14 cellular contexts compared by ENCODE assay signal in genomic region chr2:55245411-55245810, GRCh38. TPM values are rescaled to one million over a fixed set of nuclear protein-coding genes. Genes with fewer than 3 reads are reported as not detected.
DNase-seq lines count a peak whose midpoint lies in the region; ATAC-seq and TF ChIP-seq lines count a peak whose summit lies in the region.
"Had no signal": no experiment of that assay in that cellular context is flagged by ENCODE, and none has a peak within 500 bp of the region (broad histone marks: within the 10 kb centered on the region; RNA-seq: fewer than 3 reads in every experiment).

No MANE protein-coding gene starts in this region.

- H2AFZ ChIP-seq in KMS-11 (ENCODE audit: low read depth), result 0 out of 2 replicates have a peak overlapping the region, but pooled peaks have one; percentile 1

- intact Hi-C loops in activated naive CD4-positive, alpha-beta T cell treated with anti-CD3 and anti-CD28 coated beads for 36 hours (cut with micrococcal nuclease), result no loop called here

- no peaks in the 10 kb centered on the region for H3K79me2 ChIP-seq in KMS-11 (ENCODE audit: insufficient read depth, low read depth)

- H3K27me3 Mint-ChIP-seq in activated T-cell treated with anti-CD3 and anti-CD28 coated beads, Interleukin-2, amount 50 U/mL, for 24 hours, result no peaks in the 10 kb centered on the region
- H3K27me3 Mint-ChIP-seq in activated T-cell treated with anti-CD3 and anti-CD28 coated beads, Interleukin-2, amount 50 U/mL, for 4 hours (ENCODE audit: low read depth), result no peaks in the 10 kb centered on the region
- no peaks in the 10 kb centered on the region for H3K27me3 Mint-ChIP-seq in endothelial cell (ENCODE audit: unreplicated experiment)
- H3K27me3 Mint-ChIP-seq in activated naive CD4-positive, alpha-beta T cell treated with anti-CD3 and anti-CD28 coated beads for 36 hours (ENCODE audit: low read depth), result no peaks in the 10 kb centered on the region
- H3K27me3 Mint-ChIP-seq: CD4-positive, alpha-beta memory T cell had no signal

- H3K4me3 Mint-ChIP-seq in activated T-cell treated with anti-CD3 and anti-CD28 coated beads, Interleukin-2, amount 50 U/mL, for 24 hours, result no peak overlapping the region
- H3K4me3 Mint-ChIP-seq in activated T-cell treated with anti-CD3 and anti-CD28 coated beads, Interleukin-2, amount 50 U/mL, for 4 hours, result no peak overlapping the region
- no peak overlapping the region for H3K4me3 Mint-ChIP-seq in endothelial cell (ENCODE audit: unreplicated experiment)
- no peak overlapping the region for H3K4me3 Mint-ChIP-seq in stimulated activated effector memory CD8-positive, alpha-beta T cell treated with anti-CD3 and anti-CD28 coated beads, Interleukin-12 subunit alpha, Interleukin-12 subunit beta, amount 100 ng/mL, for 72 hours
- H3K4me3 Mint-ChIP-seq in activated naive CD4-positive, alpha-beta T cell treated with anti-CD3 and anti-CD28 coated beads for 36 hours, result no peak overlapping the region
- H3K4me3 Mint-ChIP-seq: CD14-positive monocyte; CD4-positive, alpha-beta memory T cell; H9 had no signal

- peaks cover 3% of the 10 kb centered on the region; the same call in 1 of the 2 replicates for H3K36me3 ChIP-seq in KMS-11 (ENCODE audit: insufficient read depth)

- peak overlapping the region; percentile 78 for H3K27ac ChIP-seq in KMS-11
- H3K27ac ChIP-seq: BLaER1 had no signal

- H3K4me1 ChIP-seq in KMS-11 (ENCODE audit: low read depth, poor library complexity, severe bottlenecking), result peaks cover 53% of the 10 kb centered on the region

- ATAC-seq in activated T-cell treated with anti-CD3 and anti-CD28 coated beads, Interleukin-2, amount 50 U/mL, for 4 hours, result no peak
- no peak for ATAC-seq in stimulated activated effector memory CD8-positive, alpha-beta T cell treated with anti-CD3 and anti-CD28 coated beads, Interleukin-12 subunit alpha, Interleukin-12 subunit beta, amount 100 ng/mL, for 72 hours
- ATAC-seq: GM12878 had no signal

- H3K36me3 Mint-ChIP-seq in activated T-cell treated with anti-CD3 and anti-CD28 coated beads, Interleukin-2, amount 50 U/mL, for 24 hours (ENCODE audit: low read depth), result peaks cover 88% of the 10 kb centered on the region
- H3K36me3 Mint-ChIP-seq in activated T-cell treated with anti-CD3 and anti-CD28 coated beads, Interleukin-2, amount 50 U/mL, for 4 hours (ENCODE audit: insufficient read depth), result peaks cover 19% of the 10 kb centered on the region
- peaks cover 5% of the 10 kb centered on the region for H3K36me3 Mint-ChIP-seq in endothelial cell (ENCODE audit: low read depth, unreplicated experiment)
- peaks cover 89% of the 10 kb centered on the region for H3K36me3 Mint-ChIP-seq in stimulated activated effector memory CD8-positive, alpha-beta T cell treated with anti-CD3 and anti-CD28 coated beads, Interleukin-12 subunit alpha, Interleukin-12 subunit beta, amount 100 ng/mL, for 72 hours
- peaks cover 19% of the 10 kb centered on the region for H3K36me3 Mint-ChIP-seq in activated naive CD4-positive, alpha-beta T cell treated with anti-CD3 and anti-CD28 coated beads for 36 hours (ENCODE audit: low read depth)

- no peaks in the 10 kb centered on the region for H3K9me3 Mint-ChIP-seq in activated T-cell treated with anti-CD3 and anti-CD28 coated beads, Interleukin-2, amount 50 U/mL, for 24 hours
- H3K9me3 Mint-ChIP-seq in activated T-cell treated with anti-CD3 and anti-CD28 coated beads, Interleukin-2, amount 50 U/mL, for 4 hours, result no peaks in the 10 kb centered on the region
- no peaks in the 10 kb centered on the region for H3K9me3 Mint-ChIP-seq in endothelial cell (ENCODE audit: unreplicated experiment)
- H3K9me3 Mint-ChIP-seq in stimulated activated effector memory CD8-positive, alpha-beta T cell treated with anti-CD3 and anti-CD28 coated beads, Interleukin-12 subunit alpha, Interleukin-12 subunit beta, amount 100 ng/mL, for 72 hours, result no peaks in the 10 kb centered on the region
- no peaks in the 10 kb centered on the region for H3K9me3 Mint-ChIP-seq in activated naive CD4-positive, alpha-beta T cell treated with anti-CD3 and anti-CD28 coated beads for 36 hours
- H3K9me3 Mint-ChIP-seq: CD14-positive monocyte; CD4-positive, alpha-beta memory T cell; H9 had no signal

- DNase-seq in activated T-cell treated with anti-CD3 and anti-CD28 coated beads, Interleukin-2, amount 50 U/mL, for 24 hours, result no peak
- DNase-seq in activated T-cell treated with anti-CD3 and anti-CD28 coated beads, Interleukin-2, amount 50 U/mL, for 4 hours, result no peak
- no peak for DNase-seq in endothelial cell (ENCODE audit: low spot score)
- no peak for DNase-seq in stimulated activated effector memory CD8-positive, alpha-beta T cell treated with anti-CD3 and anti-CD28 coated beads, Interleukin-12 subunit alpha, Interleukin-12 subunit beta, amount 100 ng/mL, for 72 hours (ENCODE audit: low spot score in 2 of 2)
- no peak for DNase-seq in Kasumi-1 (lab: John Stamatoyannopoulos, UW)
- DNase-seq in activated naive CD4-positive, alpha-beta T cell treated with anti-CD3 and anti-CD28 coated beads for 36 hours, result no peak
- DNase-seq: 8988T; CD4-positive, alpha-beta memory T cell; DMS79 treated with DMSO at 0.1 percent for 48 hours; H9 had no signal

- H3K9ac ChIP-seq in KMS-11, result peak overlapping the region; percentile 13; the same call in 1 of the 2 replicates
- H3K9ac ChIP-seq: BLaER1 had no signal

- TF ChIP-seq CTCF in KMS-11 (conservative IDR thresholded peaks at IDR 0.05; ENCODE audit: low read depth, low read length), result no peak
- no peak for TF ChIP-seq CTCF in endothelial cell (IDR thresholded peaks at IDR 0.05; ENCODE audit: unreplicated experiment)

- peak overlapping the region; percentile 58 for H3K4me2 ChIP-seq in KMS-11
- H3K4me2 ChIP-seq: BLaER1 had no signal

- H3K27me3 ChIP-seq in KMS-11 (ENCODE audit: insufficient read depth, low read depth), result no peaks in the 10 kb centered on the region
- H3K27me3 ChIP-seq: BLaER1 had no signal

- peak overlapping the region; percentile 52 for H3K27ac Mint-ChIP-seq in activated T-cell treated with anti-CD3 and anti-CD28 coated beads, Interleukin-2, amount 50 U/mL, for 24 hours
- H3K27ac Mint-ChIP-seq in endothelial cell (ENCODE audit: unreplicated experiment), result peak overlapping the region; percentile 36
- peak overlapping the region; percentile 75 for H3K27ac Mint-ChIP-seq in stimulated activated effector memory CD8-positive, alpha-beta T cell treated with anti-CD3 and anti-CD28 coated beads, Interleukin-12 subunit alpha, Interleukin-12 subunit beta, amount 100 ng/mL, for 72 hours
- H3K27ac Mint-ChIP-seq in activated naive CD4-positive, alpha-beta T cell treated with anti-CD3 and anti-CD28 coated beads for 36 hours, result no peak overlapping the region
- H3K27ac Mint-ChIP-seq: H9 had no signal

- no peaks in the 10 kb centered on the region for H4K20me1 ChIP-seq in KMS-11 (ENCODE audit: insufficient read depth)
- H4K20me1 ChIP-seq: BLaER1 had no signal

- H3K4me3 ChIP-seq in KMS-11 (IDR thresholded peaks at IDR 0.05; ENCODE audit: insufficient read depth, low read depth, low read length), result peak overlapping the region; percentile 56
- H3K4me3 ChIP-seq: BLaER1, GM12878 had no signal

- CTCF ChIA-PET in activated naive CD4-positive, alpha-beta T cell treated with anti-CD3 and anti-CD28 coated beads for 36 hours (lab: Charles Lee), result no interaction called here

- no peaks in the 10 kb centered on the region for H3K4me1 Mint-ChIP-seq in activated T-cell treated with anti-CD3 and anti-CD28 coated beads, Interleukin-2, amount 50 U/mL, for 24 hours (ENCODE audit: low read depth)
- no peaks in the 10 kb centered on the region for H3K4me1 Mint-ChIP-seq in activated T-cell treated with anti-CD3 and anti-CD28 coated beads, Interleukin-2, amount 50 U/mL, for 4 hours (ENCODE audit: low read depth)
- H3K4me1 Mint-ChIP-seq in endothelial cell (ENCODE audit: unreplicated experiment), result no peaks in the 10 kb centered on the region
- no peaks in the 10 kb centered on the region for H3K4me1 Mint-ChIP-seq in stimulated activated effector memory CD8-positive, alpha-beta T cell treated with anti-CD3 and anti-CD28 coated beads, Interleukin-12 subunit alpha, Interleukin-12 subunit beta, amount 100 ng/mL, for 72 hours
- peaks cover under 1% of the 10 kb centered on the region for H3K4me1 Mint-ChIP-seq in activated naive CD4-positive, alpha-beta T cell treated with anti-CD3 and anti-CD28 coated beads for 36 hours (ENCODE audit: low read depth)
- H3K4me1 Mint-ChIP-seq: CD14-positive monocyte, H9 had no signal

RNA-seq across cellular contexts. Expression of gene RPS27A, which starts 12.9 kb away (rescaled TPM):
- 1,000 to 10,000 TPM; 1,450 to 1,497 (median 1,473) TPM for total RNA-seq in activated T-cell treated with anti-CD3 and anti-CD28 coated beads, Interleukin-2, amount 50 U/mL, for 4 hours
- 1,292 TPM for total RNA-seq in endothelial cell (ENCODE audit: unreplicated experiment)
- total RNA-seq in activated naive CD4-positive, alpha-beta T cell treated with anti-CD3 and anti-CD28 coated beads for 36 hours, result 1,000 to 10,000 TPM; 1,468 to 1,556 TPM

RNA-seq across cellular contexts. Expression of gene CLHC1, which starts 13.3 kb away (rescaled TPM):
- total RNA-seq in activated T-cell treated with anti-CD3 and anti-CD28 coated beads, Interleukin-2, amount 50 U/mL, for 4 hours, result 1 to 10 TPM; 2.8 to 4.3 (median 3.6) TPM
- 20.2 TPM for total RNA-seq in endothelial cell (ENCODE audit: unreplicated experiment)
- 1 to 10 TPM; 2.4 to 3.1 TPM for total RNA-seq in activated naive CD4-positive, alpha-beta T cell treated with anti-CD3 and anti-CD28 coated beads for 36 hours

RNA-seq across cellular contexts. Expression of gene MTIF2, which starts 23.6 kb away (rescaled TPM):
- total RNA-seq in activated T-cell treated with anti-CD3 and anti-CD28 coated beads, Interleukin-2, amount 50 U/mL, for 4 hours, result 10 to 100 TPM; 55.6 to 59.8 (median 58.1) TPM
- 22.9 TPM for total RNA-seq in endothelial cell (ENCODE audit: unreplicated experiment)
- total RNA-seq in activated naive CD4-positive, alpha-beta T cell treated with anti-CD3 and anti-CD28 coated beads for 36 hours, result 10 to 100 TPM; 43.9 to 44.2 TPM
